13 cellular contexts compared by ENCODE assay signal in genomic region chr9:87713990-87714335, GRCh38. TPM values are rescaled to one million over a fixed set of nuclear protein-coding genes. Genes with fewer than 3 reads are reported as not detected.
DNase-seq lines count a peak whose midpoint lies in the region; ATAC-seq, FAIRE-seq and TF ChIP-seq lines count a peak whose summit lies in the region.
"Had no signal": no experiment of that assay in that cellular context is flagged by ENCODE, and none has a peak within 500 bp of the region (broad histone marks: within the 10 kb centered on the region; RNA-seq: fewer than 3 reads in every experiment).

No MANE protein-coding gene starts in this region.

- H3K9me1 ChIP-seq in K562 (ENCODE audit: control insufficient read depth, insufficient read depth, low read length), result peaks cover 3% of the 10 kb centered on the region

- H3K27me3 Mint-ChIP-seq in immature natural killer cell (ENCODE audit: low read depth in 3 of 3), result peaks cover 0 to 5% (median 2%) of the 10 kb centered on the region in 3 donors
- H3K27me3 Mint-ChIP-seq: activated B cell treated with CpG ODN at 0.5 μM for 24 hours had no signal

- H3K4me3 Mint-ChIP-seq in immature natural killer cell, result no peak overlapping the region
- H3K4me3 Mint-ChIP-seq: activated B cell treated with CpG ODN at 0.5 μM for 24 hours; H9; stimulated activated naive CD8-positive, alpha-beta T cell treated with anti-CD3 and anti-CD28 coated beads, Interleukin-15, amount 100 ng/mL, for 72 hours had no signal

- POLR2A ChIA-PET in HEK293 (lab: Yijun Ruan, JAX), result no interaction called here
- POLR2A ChIA-PET in K562 (lab: Yijun Ruan, JAX), result interaction anchor here (0.7 to 2.4 kb wide), 4 partner anchors 13 to 90 kb away, joined by 3 to 22 read pairs (median 4); partner anchors contain the start of gene CTSL

- H3K9me2 ChIP-seq in hepatocyte (replicated peaks; ENCODE audit: insufficient read depth), result no peaks in the 10 kb centered on the region

- H3K9me3 ChIP-seq in HEK293 (ENCODE audit: control insufficient read depth, insufficient read depth, low read depth, low read length) (no peaks in the 10 kb centered on the region), K562 (replicated peaks; ENCODE audit: control insufficient read depth, insufficient read depth, low read depth, low read length) (no peaks in the 10 kb centered on the region), hepatocyte (ENCODE audit: low read depth) (no peaks in the 10 kb centered on the region), spleen (no peaks in the 10 kb centered on the region)

- no peaks in the 10 kb centered on the region for H4K20me1 ChIP-seq in K562 (replicated peaks; ENCODE audit: control insufficient read depth, insufficient read depth, low read length)
- no peaks in the 10 kb centered on the region for H4K20me1 ChIP-seq in hepatocyte (ENCODE audit: insufficient read depth, poor library complexity, severe bottlenecking)

- no peak for TF ChIP-seq RAD21 in K562 (CRISPR knock-in tag; conservative IDR thresholded peaks at IDR 0.05 in 1 of 2, IDR thresholded peaks at IDR 0.05 in 1 of 2)

- H3K4me2 ChIP-seq in K562 (ENCODE audit: insufficient read depth, low read length) (peak overlapping the region; percentile 61; the same call in 1 of the 2 replicates), hepatocyte (peak overlapping the region; percentile 19)

- TSS peak; percentile 60 for BruUV-seq in K562 (replicated peaks; lab: Mats Ljungman, UMichigan)

- H3K4me1 ChIP-seq in HEK293 (ENCODE audit: control insufficient read depth, insufficient read depth, low read length), result no peaks in the 10 kb centered on the region
- H3K4me1 ChIP-seq in K562 (replicated peaks in 1 of 2; ENCODE audit: control insufficient read depth in 2 of 2, insufficient read depth in 2 of 2, low read length in 2 of 2), result peaks cover 21 to 51% of the 10 kb centered on the region in 2 experiments; a peak in 4 of 5 replicates
- peaks cover 51% of the 10 kb centered on the region for H3K4me1 ChIP-seq in hepatocyte (ENCODE audit: insufficient read depth)
- H3K4me1 ChIP-seq in spleen, result peaks cover 0 to 25% (median 13%) of the 10 kb centered on the region in 6 donors

- no peak for FAIRE-seq in K562 (lab: Jason Lieb, UNC)
- FAIRE-seq: D721Med had no signal

- WGBS in K562 (ENCODE audit: insufficient coverage, low coverage, missing lambda C conversion rate), result 22% methylated on average over 5 of the region's 5 CpGs
- 70% methylated on average over 5 of the region's 5 CpGs for WGBS in hepatocyte (ENCODE audit: low lambda C conversion rate, missing lambda C conversion rate)
- WGBS in spleen, 5 donors, result 55 to 78% (median 75%) methylated on average over 5 of the region's 5 CpGs

- H3K36me3 Mint-ChIP-seq in immature natural killer cell, result no peaks in the 10 kb centered on the region
- H3K36me3 Mint-ChIP-seq: naive thymus-derived CD4-positive, alpha-beta T cell had no signal

- H3K79me2 ChIP-seq in K562 (ENCODE audit: control insufficient read depth, insufficient read depth, low read length), result no peaks in the 10 kb centered on the region
- no peaks in the 10 kb centered on the region for H3K79me2 ChIP-seq in hepatocyte

- TF ChIP-seq EP300 in K562 (IDR thresholded peaks at IDR 0.05; ENCODE audit: low read length), result no peak

- intact Hi-C loops in K562 (cut with micrococcal nuclease) (no loop called here), spleen (cut with DNase I; ENCODE audit: low total_unique reads) (no loop called here)

- H3K36me3 ChIP-seq in HEK293 (ENCODE audit: control insufficient read depth in 2 of 2, insufficient read depth in 1 of 2, low read length in 2 of 2) (no peaks in the 10 kb centered on the region), K562 (ENCODE audit: control insufficient read depth, insufficient read depth, low read length) (no peaks in the 10 kb centered on the region; the same call in 2 of the 3 replicates), hepatocyte (replicated peaks; ENCODE audit: insufficient read depth, low read depth) (no peaks in the 10 kb centered on the region), spleen (peaks cover 0 to 4% (median 0%) of the 10 kb centered on the region in 6 donors)

- H3K27ac ChIP-seq in HEK293 (ENCODE audit: extremely low read depth, low read depth, low read length) (no peak overlapping the region), K562 (ENCODE audit: extremely low read depth, low read depth, low read length) (peak overlapping the region; percentile 95), hepatocyte (peak overlapping the region; percentile 89), spleen (peak overlapping the region; percentile 42 to 80 (median 67))

- no peak overlapping the region for H3K4me3 ChIP-seq in HEK293 (ENCODE audit: low read depth, low read length)
- no peak overlapping the region for H3K4me3 ChIP-seq in K562
- no peak overlapping the region for H3K4me3 ChIP-seq in hepatocyte
- H3K4me3 ChIP-seq in spleen, result no peak overlapping the region

- TF ChIP-seq POLR2A in K562 (conservative IDR thresholded peaks at IDR 0.05), result no peak
- no peak for TF ChIP-seq POLR2A in spleen (IDR thresholded peaks at IDR 0.05)

- CTCF ChIA-PET in HEK293 (lab: Yijun Ruan, JAX) (interaction anchor here (1.0 to 1.4 kb wide), 2 partner anchors 13 to 29 kb away, joined by 4 to 7 read pairs; partner anchors contain the start of gene CTSL), K562 (lab: Yijun Ruan, JAX; ENCODE audit: low intra/inter-chr PET ratio) (no interaction called here)

- H3K27me3 ChIP-seq in K562 (ENCODE audit: control insufficient read depth in 2 of 2, insufficient read depth in 2 of 2, low read length in 2 of 2), result no peaks in the 10 kb centered on the region
- no peaks in the 10 kb centered on the region for H3K27me3 ChIP-seq in hepatocyte
- H3K27me3 ChIP-seq in spleen (replicated peaks in 1 of 7), result no peaks in the 10 kb centered on the region

- H3K9ac ChIP-seq in K562 (ENCODE audit: insufficient read depth in 1 of 2, low read depth in 2 of 2, low read length in 2 of 2), result peak overlapping the region in 1 of 2 experiments; percentile 50; a peak in 2 of 4 replicates

- in situ Hi-C loops in K562 (cut with MboI), result no loop called here

- ATAC-seq in K562, result no peak
- ATAC-seq in HG02885 (IDR thresholded peaks at IDR 0.05; ENCODE audit: poor library complexity, unreplicated experiment), result no peak
- ATAC-seq: stimulated activated naive CD8-positive, alpha-beta T cell treated with anti-CD3 and anti-CD28 coated beads, Interleukin-15, amount 100 ng/mL, for 72 hours had no signal

- H2AFZ ChIP-seq in K562 (ENCODE audit: low read depth, low read length), result no peak overlapping the region
- H2AFZ ChIP-seq in hepatocyte, result no peak overlapping the region

- H3K9me3 Mint-ChIP-seq in immature natural killer cell, result no peaks in the 10 kb centered on the region
- H3K9me3 Mint-ChIP-seq: activated B cell treated with CpG ODN at 0.5 μM for 24 hours; H9; stimulated activated naive CD8-positive, alpha-beta T cell treated with anti-CD3 and anti-CD28 coated beads, Interleukin-15, amount 100 ng/mL, for 72 hours had no signal

- no peak for TF ChIP-seq CTCF in HEK293 (tag by site-specific recombination; IDR thresholded peaks at IDR 0.05)
- TF ChIP-seq CTCF in K562 (IDR thresholded peaks at IDR 0.05 in 2 of 3, conservative IDR thresholded peaks at IDR 0.05 in 1 of 3; ENCODE audit: insufficient read depth in 2 of 3, low read depth in 1 of 3, low read length in 3 of 3), result no peak
- TF ChIP-seq CTCF in hepatocyte (IDR thresholded peaks at IDR 0.05; ENCODE audit: poor library complexity), result no peak
- TF ChIP-seq CTCF in spleen (IDR thresholded peaks at IDR 0.05 in 8 of 11, conservative IDR thresholded peaks at IDR 0.05 in 3 of 11), result no peak

- no peaks in the 10 kb centered on the region for H3K4me1 Mint-ChIP-seq in immature natural killer cell
- H3K4me1 Mint-ChIP-seq: activated B cell treated with CpG ODN at 0.5 μM for 24 hours had no signal

- H3K27ac Mint-ChIP-seq in immature natural killer cell, result no peak overlapping the region
- H3K27ac Mint-ChIP-seq: activated B cell treated with CpG ODN at 0.5 μM for 24 hours; stimulated activated naive CD8-positive, alpha-beta T cell treated with anti-CD3 and anti-CD28 coated beads, Interleukin-15, amount 100 ng/mL, for 72 hours had no signal

- DNase-seq in K562 (ENCODE audit: extremely low read depth in 1 of 4, low spot score in 3 of 4) (no peak), hepatocyte (ENCODE audit: low spot score) (no peak), spleen (no peak), NCI-H2196 treated with DMSO at 0.1 percent for 48 hours (lab: John Stamatoyannopoulos, UW; ENCODE audit: unreplicated experiment) (no peak), HuH-7.5 (ENCODE audit: low spot score) (no peak), immature natural killer cell (no peak)
- DNase-seq: activated B cell treated with CpG ODN at 0.5 μM for 24 hours; H9; naive thymus-derived CD4-positive, alpha-beta T cell; stimulated activated naive CD8-positive, alpha-beta T cell treated with anti-CD3 and anti-CD28 coated beads, Interleukin-15, amount 100 ng/mL, for 72 hours had no signal

TF ChIP-seq in HEK293, 187 proteins besides CTCF, POLR2A, EP300 and RAD21 (continues in another document):
- TF ChIP-seq ZNF544 (tag by site-specific recombination; IDR thresholded peaks at IDR 0.05) (no peak), ZNF292 (tag by site-specific recombination; IDR thresholded peaks at IDR 0.05; ENCODE audit: borderline replicate concordance, low read depth) (no peak)

TF ChIP-seq in K562, 482 proteins besides CTCF, POLR2A, EP300 and RAD21 (continues in another document):
- TF ChIP-seq ZFP1 (CRISPR knock-in tag; IDR thresholded peaks at IDR 0.05), result peak; percentile 65; the same call in 1 of the 2 replicates

RNA-seq across cellular contexts. Expression of gene CTSL, which starts 12.0 kb away (rescaled TPM):
- total RNA-seq in K562 (2011; cell fraction: chromatin; rRNA removed; ENCODE audit: low replicate concordance), result 106 and 129 TPM in 2 replicates
- 121 and 124 TPM in 2 replicates for total RNA-seq in K562 (2011; cell fraction: nucleolus; rRNA removed)
- total RNA-seq in K562 (2011; cell fraction: nucleoplasm; rRNA removed), result 126 and 169 TPM in 2 replicates
- total RNA-seq in K562 (2014; rRNA removed), result 81.5 and 97.6 TPM in 2 replicates
- 93.7 and 105 TPM in 2 replicates for total RNA-seq in K562 (2014; rRNA removed; fragmentation: Illumina TruSeq; extraction: Trizol)
- 73.7 and 78.3 TPM in 2 replicates for total RNA-seq in K562 (2015; rRNA removed; fragmentation: Illumina TruSeq; extraction: Trizol)
- total RNA-seq in K562 (2021), result 65.7 and 76.4 TPM in 2 replicates
- 82.5 and 165 TPM in 2 replicates for polyA plus RNA-seq in K562 (2011; rRNA removed)
- polyA plus RNA-seq in K562 (2011; cell fraction: cytosol; rRNA removed), result 70.7 and 75.2 TPM in 2 replicates
- polyA plus RNA-seq in K562 (2011; cell fraction: nucleus; rRNA removed), result 41.8 and 42.6 TPM in 2 replicates
- 93.9 and 142 TPM in 2 replicates for polyA plus RNA-seq in K562 (2012)
- 98.7 and 108 TPM in 2 replicates for polyA plus RNA-seq in K562 (2014; fragmentation: Illumina TruSeq; extraction: Trizol)
- 10 to 100 TPM; 55.9 to 61.8 TPM for polyA plus RNA-seq in K562 (2014; fragmentation: Nextera tagmentation; extraction: Ambion mirVana)
- polyA plus RNA-seq in K562 (2014; rRNA removed), result 111 and 118 TPM in 2 replicates
- 62.7 and 104 TPM in 2 replicates for polyA minus RNA-seq in K562 (2011; rRNA and poly(A)+ RNA removed)
- polyA minus RNA-seq in K562 (2011; cell fraction: cytosol; rRNA and poly(A)+ RNA removed), result 18.7 and 35.0 TPM in 2 replicates
- polyA minus RNA-seq in K562 (2011; cell fraction: nucleus; rRNA and poly(A)+ RNA removed), result 12.0 and 12.6 TPM in 2 replicates
- total RNA-seq in hepatocyte, result 343 and 365 TPM in 2 replicates
- 328 and 341 TPM in 2 replicates for polyA plus RNA-seq in hepatocyte
- total RNA-seq in spleen, result 100 to 1,000 TPM; 142 to 384 (median 170) TPM
- polyA plus RNA-seq in spleen, result 10 to 100 TPM; 37.8 to 94.0 (median 51.5) TPM
- polyA plus RNA-seq in immature natural killer cell, result under 1 TPM in 1 of 3 donors, not detected in 2; 0.49 TPM

Comparison
In these comparisons a context has a peak if more than half of its experiments do, and no peak if none do; other contexts are left out.
1. RNA of gene CTSL, which starts 12.0 kb away (polyA plus RNA-seq): 328 to 341 TPM in hepatocyte, 41.8 to 165 TPM in K562 and 37.8 to 94.0 TPM in spleen; 0.49 TPM in immature natural killer cell; every median in the first group is over 10 times any median in the second.